ENCODE assay signal across 1 cellular context in the genomic region with DNA sequence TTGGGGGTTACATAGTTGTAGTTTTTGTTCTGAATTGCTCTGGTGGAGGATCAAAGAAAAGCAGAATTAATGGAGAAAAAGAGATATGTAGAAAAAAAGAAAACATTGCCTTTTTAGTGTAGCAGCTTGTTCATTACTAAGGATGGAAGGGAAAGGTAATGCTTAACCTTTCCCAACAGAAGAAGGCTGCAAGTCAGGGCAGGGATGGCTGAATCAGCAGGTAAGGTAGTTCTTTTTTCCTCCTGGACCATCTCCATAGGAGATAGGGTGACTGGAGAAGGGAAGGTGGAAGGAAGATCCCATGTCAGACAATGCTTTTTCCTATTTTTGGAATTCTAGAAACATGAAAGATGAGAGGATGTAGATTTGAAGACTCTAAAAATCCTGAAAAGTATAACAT.
TF ChIP-seq lines count a peak whose summit lies in the region.

No MANE protein-coding gene starts in this region.

TF ChIP-seq in IMR-90, 13 proteins besides CTCF, POLR2A, EP300 and RAD21 (continued from another document):
- no peak for TF ChIP-seq MAFK (IDR thresholded peaks at IDR 0.05; ENCODE audit: low read depth, low read length)
- TF ChIP-seq, protein P1, sequence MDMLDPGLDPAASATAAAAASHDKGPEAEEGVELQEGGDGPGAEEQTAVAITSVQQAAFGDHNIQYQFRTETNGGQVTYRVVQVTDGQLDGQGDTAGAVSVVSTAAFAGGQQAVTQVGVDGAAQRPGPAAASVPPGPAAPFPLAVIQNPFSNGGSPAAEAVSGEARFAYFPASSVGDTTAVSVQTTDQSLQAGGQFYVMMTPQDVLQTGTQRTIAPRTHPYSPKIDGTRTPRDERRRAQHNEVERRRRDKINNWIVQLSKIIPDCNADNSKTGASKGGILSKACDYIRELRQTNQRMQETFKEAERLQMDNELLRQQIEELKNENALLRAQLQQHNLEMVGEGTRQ (IDR thresholded peaks at IDR 0.05; ENCODE audit: low read depth, low read length): no peak
- TF ChIP-seq RCOR1 (IDR thresholded peaks at IDR 0.05; ENCODE audit: insufficient replicate concordance, low read length): no peak
